5 cellular contexts compared by ENCODE assay signal in genomic region chr5:177724858-177725257, GRCh38. TPM values are rescaled to one million over a fixed set of nuclear protein-coding genes. Genes with fewer than 3 reads are reported as not detected.
"Had no signal": no experiment of that assay in that cellular context is flagged by ENCODE, and none has a peak within 500 bp of the region (broad histone marks: within the 10 kb centered on the region; RNA-seq: fewer than 3 reads in every experiment).

No MANE protein-coding gene starts in this region.

RNA-seq across cellular contexts. Expression of gene FAM153A, which starts 57.8 kb away (rescaled TPM):
- total RNA-seq: GM23248, GM23338, H1, H7, HFFc6 had no signal
- polyA plus RNA-seq: GM23248, GM23338, H1 had no signal
